8 cellular contexts compared by ENCODE assay signal in genomic region chr1:248841702-248842395, GRCh38. TPM values are rescaled to one million over a fixed set of nuclear protein-coding genes. Genes with fewer than 3 reads are reported as not detected.
DNase-seq lines count a peak whose midpoint lies in the region; ATAC-seq and TF ChIP-seq lines count a peak whose summit lies in the region.

No MANE protein-coding gene starts in this region.

- H3K4me2 ChIP-seq in neural progenitor cell, result no peak overlapping the region

- no peak overlapping the region for H3K27ac Mint-ChIP-seq in endodermal cell
- H3K27ac Mint-ChIP-seq in neural progenitor cell, result no peak overlapping the region

- peaks cover 14% of the 10 kb centered on the region for H3F3A ChIP-seq in neural progenitor cell (ENCODE audit: low read depth)

- H3K27me3 Mint-ChIP-seq in endodermal cell (ENCODE audit: insufficient read depth), result no peaks in the 10 kb centered on the region
- no peaks in the 10 kb centered on the region for H3K27me3 Mint-ChIP-seq in neural progenitor cell (ENCODE audit: insufficient read depth, low read depth)

- H4K20me1 ChIP-seq in neural progenitor cell (ENCODE audit: low read depth), result peaks cover 30% of the 10 kb centered on the region

- peak; percentile 47 for DNase-seq in AG08395 (ENCODE audit: low spot score)
- no peak for DNase-seq in GM10266 (ENCODE audit: extremely low spot score)
- DNase-seq in endodermal cell, result peak; percentile 87
- peak; percentile 69 for DNase-seq in neural progenitor cell (ENCODE audit: low spot score)
- no peak for DNase-seq in NCI-H128 (lab: John Stamatoyannopoulos, UW; ENCODE audit: unreplicated experiment)
- no peak for DNase-seq in stimulated activated CD4-positive, alpha-beta T cell treated with anti-CD3 and anti-CD28 coated beads, Interleukin-12 subunit alpha, Interleukin-12 subunit beta, amount 100 ng/mL, for 4 hours

- H3K4me1 ChIP-seq in endodermal cell (ENCODE audit: control insufficient read depth, insufficient read depth, low read length) (no peaks in the 10 kb centered on the region), neural progenitor cell (peaks cover 8% of the 10 kb centered on the region)

- H3K9ac ChIP-seq in endodermal cell (ENCODE audit: extremely low read depth, low read length, poor library complexity, severe bottlenecking) (no peak overlapping the region), neural progenitor cell (no peak overlapping the region)

- H3K36me3 Mint-ChIP-seq in endodermal cell (ENCODE audit: low read depth) (peaks cover 21% of the 10 kb centered on the region), neural progenitor cell (peaks cover 5% of the 10 kb centered on the region)

- WGBS in endodermal cell (ENCODE audit: insufficient coverage in 1 of 2, insufficient read length in 1 of 2), 2 experiments, result 71 to 74% methylated on average over 12 of the region's 12 CpGs

- H3K9me3 ChIP-seq in endodermal cell (ENCODE audit: control insufficient read depth, low read length) (no peaks in the 10 kb centered on the region), neural progenitor cell (ENCODE audit: low read depth) (no peaks in the 10 kb centered on the region)

- peaks cover 49% of the 10 kb centered on the region for H3K79me2 ChIP-seq in neural progenitor cell (ENCODE audit: low read depth)

- H3K4me3 Mint-ChIP-seq in endodermal cell, result no peak overlapping the region
- no peak overlapping the region for H3K4me3 Mint-ChIP-seq in neural progenitor cell

- H3K27me3 ChIP-seq in endodermal cell (ENCODE audit: control insufficient read depth, insufficient read depth, low read length, poor library complexity, severe bottlenecking) (no peaks in the 10 kb centered on the region), neural progenitor cell (no peaks in the 10 kb centered on the region)

- H3K36me3 ChIP-seq in endodermal cell (ENCODE audit: control insufficient read depth, insufficient read depth, low read length) (peaks cover 27% of the 10 kb centered on the region), neural progenitor cell (no peaks in the 10 kb centered on the region)

- H3K4me3 ChIP-seq in endodermal cell (ENCODE audit: low read length), result no peak overlapping the region
- no peak overlapping the region for H3K4me3 ChIP-seq in neural progenitor cell

- peak; percentile 3; the same call in 2 of the 3 replicates for ATAC-seq in SK-N-SH treated with all-trans-retinoic acid at 6 μM for 48 hours
- ATAC-seq in HG02610 (IDR thresholded peaks at IDR 0.05; ENCODE audit: unreplicated experiment), result no peak

- TF ChIP-seq CTCF in GM10266 (IDR thresholded peaks at IDR 0.05; ENCODE audit: control insufficient read depth, insufficient read depth, low read depth, missing control alignments) (peak; percentile 40), endodermal cell (conservative IDR thresholded peaks at IDR 0.05) (peak; percentile 80), neural progenitor cell (IDR thresholded peaks at IDR 0.05) (peak; percentile 74)

- H3K27ac ChIP-seq in endodermal cell (ENCODE audit: low read depth, low read length) (no peak overlapping the region), neural progenitor cell (no peak overlapping the region)

- H2AFZ ChIP-seq in neural progenitor cell (replicated peaks), result no peak overlapping the region

- H3K4me1 Mint-ChIP-seq in endodermal cell (peaks cover 5% of the 10 kb centered on the region), neural progenitor cell (peaks cover 22% of the 10 kb centered on the region)

- no peaks in the 10 kb centered on the region for H3K9me3 Mint-ChIP-seq in endodermal cell
- H3K9me3 Mint-ChIP-seq in neural progenitor cell, result no peaks in the 10 kb centered on the region

TF ChIP-seq in SK-N-SH treated with all-trans-retinoic acid at 6 μM for 48 hours, 23 proteins besides CTCF, POLR2A, EP300 and RAD21:
- TF ChIP-seq, protein P1, sequence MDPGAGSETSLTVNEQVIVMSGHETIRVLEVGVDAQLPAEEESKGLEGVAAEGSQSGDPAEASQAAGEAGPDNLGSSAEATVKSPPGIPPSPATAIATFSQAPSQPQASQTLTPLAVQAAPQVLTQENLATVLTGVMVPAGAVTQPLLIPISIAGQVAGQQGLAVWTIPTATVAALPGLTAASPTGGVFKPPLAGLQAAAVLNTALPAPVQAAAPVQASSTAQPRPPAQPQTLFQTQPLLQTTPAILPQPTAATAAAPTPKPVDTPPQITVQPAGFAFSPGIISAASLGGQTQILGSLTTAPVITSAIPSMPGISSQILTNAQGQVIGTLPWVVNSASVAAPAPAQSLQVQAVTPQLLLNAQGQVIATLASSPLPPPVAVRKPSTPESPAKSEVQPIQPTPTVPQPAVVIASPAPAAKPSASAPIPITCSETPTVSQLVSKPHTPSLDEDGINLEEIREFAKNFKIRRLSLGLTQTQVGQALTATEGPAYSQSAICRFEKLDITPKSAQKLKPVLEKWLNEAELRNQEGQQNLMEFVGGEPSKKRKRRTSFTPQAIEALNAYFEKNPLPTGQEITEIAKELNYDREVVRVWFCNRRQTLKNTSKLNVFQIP (CRISPR knock-in tag; IDR thresholded peaks at IDR 0.05; ENCODE audit: borderline replicate concordance, low read depth), result no peak
- TF ChIP-seq PPARA (CRISPR knock-in tag; IDR thresholded peaks at IDR 0.05; ENCODE audit: borderline replicate concordance) (no peak), ZNF70 (CRISPR knock-in tag; IDR thresholded peaks at IDR 0.05) (no peak), RARB (CRISPR knock-in tag; IDR thresholded peaks at IDR 0.05) (no peak), ZC3H10 (CRISPR knock-in tag; IDR thresholded peaks at IDR 0.05) (no peak), OSR1 (CRISPR knock-in tag; IDR thresholded peaks at IDR 0.05) (no peak), SNAI2 (CRISPR knock-in tag; IDR thresholded peaks at IDR 0.05) (no peak)
- TF ChIP-seq, protein P2, sequence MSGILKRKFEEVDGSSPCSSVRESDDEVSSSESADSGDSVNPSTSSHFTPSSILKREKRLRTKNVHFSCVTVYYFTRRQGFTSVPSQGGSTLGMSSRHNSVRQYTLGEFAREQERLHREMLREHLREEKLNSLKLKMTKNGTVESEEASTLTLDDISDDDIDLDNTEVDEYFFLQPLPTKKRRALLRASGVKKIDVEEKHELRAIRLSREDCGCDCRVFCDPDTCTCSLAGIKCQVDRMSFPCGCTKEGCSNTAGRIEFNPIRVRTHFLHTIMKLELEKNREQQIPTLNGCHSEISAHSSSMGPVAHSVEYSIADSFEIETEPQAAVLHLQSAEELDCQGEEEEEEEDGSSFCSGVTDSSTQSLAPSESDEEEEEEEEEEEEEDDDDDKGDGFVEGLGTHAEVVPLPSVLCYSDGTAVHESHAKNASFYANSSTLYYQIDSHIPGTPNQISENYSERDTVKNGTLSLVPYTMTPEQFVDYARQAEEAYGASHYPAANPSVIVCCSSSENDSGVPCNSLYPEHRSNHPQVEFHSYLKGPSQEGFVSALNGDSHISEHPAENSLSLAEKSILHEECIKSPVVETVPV (CRISPR knock-in tag; IDR thresholded peaks at IDR 0.05), result no peak
- TF ChIP-seq, protein P3, sequence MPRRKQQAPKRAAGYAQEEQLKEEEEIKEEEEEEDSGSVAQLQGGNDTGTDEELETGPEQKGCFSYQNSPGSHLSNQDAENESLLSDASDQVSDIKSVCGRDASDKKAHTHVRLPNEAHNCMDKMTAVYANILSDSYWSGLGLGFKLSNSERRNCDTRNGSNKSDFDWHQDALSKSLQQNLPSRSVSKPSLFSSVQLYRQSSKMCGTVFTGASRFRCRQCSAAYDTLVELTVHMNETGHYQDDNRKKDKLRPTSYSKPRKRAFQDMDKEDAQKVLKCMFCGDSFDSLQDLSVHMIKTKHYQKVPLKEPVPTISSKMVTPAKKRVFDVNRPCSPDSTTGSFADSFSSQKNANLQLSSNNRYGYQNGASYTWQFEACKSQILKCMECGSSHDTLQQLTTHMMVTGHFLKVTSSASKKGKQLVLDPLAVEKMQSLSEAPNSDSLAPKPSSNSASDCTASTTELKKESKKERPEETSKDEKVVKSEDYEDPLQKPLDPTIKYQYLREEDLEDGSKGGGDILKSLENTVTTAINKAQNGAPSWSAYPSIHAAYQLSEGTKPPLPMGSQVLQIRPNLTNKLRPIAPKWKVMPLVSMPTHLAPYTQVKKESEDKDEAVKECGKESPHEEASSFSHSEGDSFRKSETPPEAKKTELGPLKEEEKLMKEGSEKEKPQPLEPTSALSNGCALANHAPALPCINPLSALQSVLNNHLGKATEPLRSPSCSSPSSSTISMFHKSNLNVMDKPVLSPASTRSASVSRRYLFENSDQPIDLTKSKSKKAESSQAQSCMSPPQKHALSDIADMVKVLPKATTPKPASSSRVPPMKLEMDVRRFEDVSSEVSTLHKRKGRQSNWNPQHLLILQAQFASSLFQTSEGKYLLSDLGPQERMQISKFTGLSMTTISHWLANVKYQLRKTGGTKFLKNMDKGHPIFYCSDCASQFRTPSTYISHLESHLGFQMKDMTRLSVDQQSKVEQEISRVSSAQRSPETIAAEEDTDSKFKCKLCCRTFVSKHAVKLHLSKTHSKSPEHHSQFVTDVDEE (CRISPR knock-in tag; IDR thresholded peaks at IDR 0.05), result no peak
- TF ChIP-seq, protein P4, sequence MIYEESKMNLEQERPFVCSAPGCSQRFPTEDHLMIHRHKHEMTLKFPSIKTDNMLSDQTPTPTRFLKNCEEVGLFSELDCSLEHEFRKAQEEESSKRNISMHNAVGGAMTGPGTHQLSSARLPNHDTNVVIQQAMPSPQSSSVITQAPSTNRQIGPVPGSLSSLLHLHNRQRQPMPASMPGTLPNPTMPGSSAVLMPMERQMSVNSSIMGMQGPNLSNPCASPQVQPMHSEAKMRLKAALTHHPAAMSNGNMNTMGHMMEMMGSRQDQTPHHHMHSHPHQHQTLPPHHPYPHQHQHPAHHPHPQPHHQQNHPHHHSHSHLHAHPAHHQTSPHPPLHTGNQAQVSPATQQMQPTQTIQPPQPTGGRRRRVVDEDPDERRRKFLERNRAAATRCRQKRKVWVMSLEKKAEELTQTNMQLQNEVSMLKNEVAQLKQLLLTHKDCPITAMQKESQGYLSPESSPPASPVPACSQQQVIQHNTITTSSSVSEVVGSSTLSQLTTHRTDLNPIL (CRISPR knock-in tag; IDR thresholded peaks at IDR 0.05; ENCODE audit: low read depth), result no peak

RNA-seq across cellular contexts. Expression of gene ZNF672, which starts 3.8 kb away (rescaled TPM):
- total RNA-seq in endodermal cell, result 10 to 100 TPM; 33.6 to 40.5 TPM
- polyA plus RNA-seq in endodermal cell (2013, experiment 1 of 2), result 26.2 TPM
- 25.0 TPM for polyA plus RNA-seq in endodermal cell (2013, experiment 2 of 2)
- total RNA-seq in neural progenitor cell (ENCODE audit: low replicate concordance), result 16.9 and 35.5 TPM in 2 replicates

RNA-seq across cellular contexts. Expression of gene SH3BP5L, which starts 16.1 kb away (rescaled TPM):
- total RNA-seq in endodermal cell (10 to 100 TPM; 27.2 to 30.2 TPM), neural progenitor cell (ENCODE audit: low replicate concordance) (9.6 and 30.8 TPM in 2 replicates)
- 19.6 TPM for polyA plus RNA-seq in endodermal cell (2013, experiment 1 of 2)
- 19.0 TPM for polyA plus RNA-seq in endodermal cell (2013, experiment 2 of 2)

RNA-seq across cellular contexts. Expression of gene ZNF692, which starts 17.0 kb away (rescaled TPM):
- total RNA-seq in endodermal cell (10 to 100 TPM; 47.6 to 50.3 TPM), neural progenitor cell (ENCODE audit: low replicate concordance) (37.8 and 84.9 TPM in 2 replicates)
- polyA plus RNA-seq in endodermal cell (2013, experiment 1 of 2), result 79.3 TPM
- 69.4 TPM for polyA plus RNA-seq in endodermal cell (2013, experiment 2 of 2)

Comparison
In these comparisons a context has a peak if more than half of its experiments do, and no peak if none do; other contexts are left out.
1. DNase-seq: peak in AG08395 (single experiment), endodermal cell (single experiment) and neural progenitor cell (single experiment); none in GM10266 (single experiment), NCI-H128 (single experiment) and stimulated activated CD4-positive, alpha-beta T cell treated with anti-CD3 and anti-CD28 coated beads, Interleukin-12 subunit alpha, Interleukin-12 subunit beta, amount 100 ng/mL, for 4 hours (single experiment).
2. Peak in every context shown above with its lines, with median percentiles within 50 percentile points of each other: CTCF ChIP-seq.